In genomic region chr1:3540876-3541275, GRCh38 we compare ENCODE assay signal across 17 cellular contexts.
"Had no signal": no experiment of that assay in that cellular context is flagged by ENCODE, and none has a peak within 500 bp of the region (broad histone marks: within the 10 kb centered on the region; RNA-seq: fewer than 3 reads in every experiment).

No MANE protein-coding gene starts in this region.

- H3K9me3 ChIP-seq: esophagus squamous epithelium, ovary, SK-N-SH, suprapubic skin had no signal

- H3K4me3 ChIP-seq: cardiac muscle cell, esophagus squamous epithelium, ovary, suprapubic skin had no signal

- H3K27ac ChIP-seq: suprapubic skin had no signal

- H3K9me2 ChIP-seq: SK-N-SH had no signal

- H3K36me3 ChIP-seq: cardiac muscle cell, esophagus squamous epithelium, ovary, suprapubic skin had no signal

- H3K36me3 Mint-ChIP-seq: natural killer cell had no signal

- H3K27me3 ChIP-seq: cardiac muscle cell, ovary, suprapubic skin had no signal

- H3K9me3 Mint-ChIP-seq: activated naive CD4-positive, alpha-beta T cell treated with anti-CD3 and anti-CD28 coated beads for 36 hours; activated T-helper 2 cell treated with anti-CD3 and anti-CD28 coated beads, Interferon-gamma antibody, Interleukin-2, Interleukin-4, amounts not matched to agents 10 μg/mL and 5 μg/mL and 100 μg/mL, durations not matched to agents 14 hours and 24 hours and 36 hours; natural killer cell had no signal

- H3K4me3 Mint-ChIP-seq: activated naive CD4-positive, alpha-beta T cell treated with anti-CD3 and anti-CD28 coated beads for 36 hours; natural killer cell had no signal

- ATAC-seq: natural killer cell had no signal

- H3K4me2 ChIP-seq: SK-N-SH had no signal

- H3K27ac Mint-ChIP-seq: activated naive CD4-positive, alpha-beta T cell treated with anti-CD3 and anti-CD28 coated beads for 36 hours; activated T-helper 2 cell treated with anti-CD3 and anti-CD28 coated beads, Interferon-gamma antibody, Interleukin-2, Interleukin-4, amounts not matched to agents 10 μg/mL and 5 μg/mL and 100 μg/mL, durations not matched to agents 14 hours and 24 hours and 36 hours; natural killer cell had no signal

- DNase-seq: activated CD4-positive, alpha-beta T cell treated with anti-CD3 and anti-CD28 coated beads for 1 hour; activated CD4-positive, alpha-beta T cell treated with anti-CD3 and anti-CD28 coated beads, Interleukin-2, amount 50 U/mL, for 4 hours; activated naive CD4-positive, alpha-beta T cell treated with anti-CD3 and anti-CD28 coated beads for 36 hours; esophagus squamous epithelium; kidney; mesendoderm; natural killer cell; ovary; SK-N-SH; stimulated activated CD4-positive, alpha-beta T cell treated with anti-CD3 and anti-CD28 coated beads, Interleukin-15, amount 100 ng/mL, for 24 hours; stimulated activated CD4-positive, alpha-beta T cell treated with anti-CD3 and anti-CD28 coated beads, Interleukin-4, amount 100 ng/mL, for 1 hour; stimulated activated naive CD4-positive, alpha-beta T cell treated with Interleukin-2 at 50 U/mL for 16 hours; T-helper 1 cell; T1000 had no signal

- H3K4me1 Mint-ChIP-seq: natural killer cell had no signal
